ENCODE assay signal across 39 cellular contexts in genomic region chr3:116739678-116740077, GRCh38. TPM values are rescaled to one million over a fixed set of nuclear protein-coding genes. Genes with fewer than 3 reads are reported as not detected.
"Had no signal": no experiment of that assay in that cellular context is flagged by ENCODE, and none has a peak within 500 bp of the region (broad histone marks: within the 10 kb centered on the region; RNA-seq: fewer than 3 reads in every experiment).

No MANE protein-coding gene starts in this region.

- H3K9ac ChIP-seq: KMS-11 had no signal

- H3K9me3 ChIP-seq: MG63 had no signal

- H3K36me3 ChIP-seq: MG63 had no signal

- H3K4me3 ChIP-seq: MG63 had no signal

- DNase-seq: Karpas-422, Kasumi-1, KBM-7, KG1, MG63, MM.1S, MV-4-11, NCI-H1048, NCI-H1092, NCI-H1092 treated with DMSO at 0.1 percent for 48 hours, NCI-H1105, NCI-H1105 treated with DMSO at 0.1 percent for 48 hours, NCI-H1417, NCI-H1417 treated with DMSO at 0.1 percent for 48 hours, NCI-H1436, NCI-H1436 treated with DMSO at 0.1 percent for 48 hours, NCI-H146, NCI-H1694, NCI-H1694 treated with DMSO at 0.1 percent for 48 hours, NCI-H187, NCI-H187 treated with DMSO at 0.1 percent for 48 hours, NCI-H1930, NCI-H2029, NCI-H2029 treated with DMSO at 0.1 percent for 48 hours, NCI-H2081, NCI-H2081 treated with DMSO at 0.1 percent for 48 hours, NCI-H2107, NCI-H2171, NCI-H2171 treated with DMSO at 0.1 percent for 48 hours, NCI-H2227 treated with DMSO at 0.1 percent for 48 hours, NCI-H226, NCI-H345, NCI-H446, NCI-H446 treated with DMSO at 0.1 percent for 48 hours had no signal

- H3K27me3 ChIP-seq: MG63 had no signal

- H3K27ac ChIP-seq: KMS-11 had no signal

- H3K4me2 ChIP-seq: KMS-11 had no signal

RNA-seq across cellular contexts. Expression of gene TUSC7, which starts 30.1 kb away (rescaled TPM):
- total RNA-seq: LHCN-M2, M059J, MCF 10A, NCI-H460 had no signal
